In genomic region chr18:60413944-60414547, GRCh38 we compare ENCODE assay signal across 8 cellular contexts. TPM values are rescaled to one million over a fixed set of nuclear protein-coding genes. Genes with fewer than 3 reads are reported as not detected.
DNase-seq lines count a peak whose midpoint lies in the region; ATAC-seq, FAIRE-seq and TF ChIP-seq lines count a peak whose summit lies in the region.

No MANE protein-coding gene starts in this region.

- in situ Hi-C loops in Panc1 (cut with HindIII; ENCODE audit: low pct_unique_long_range_greater_than_20kb, low sequenced_read_pairs) = no loop called here

- H2AFZ ChIP-seq in keratinocyte (ENCODE audit: control insufficient read depth, low read length) = no peak overlapping the region

- TF ChIP-seq POLR2A in GM18505 (IDR thresholded peaks at IDR 0.05; ENCODE audit: borderline replicate concordance, extremely low read depth, insufficient read depth, insufficient read length) = no peak

- no peak overlapping the region for H3K9ac ChIP-seq in keratinocyte (ENCODE audit: control insufficient read depth, extremely low read depth, insufficient read depth, low read length)

- no peaks in the 10 kb centered on the region for H3K27me3 ChIP-seq in Panc1 (ENCODE audit: control insufficient read depth, insufficient read depth, low read length)
- H3K27me3 ChIP-seq in keratinocyte (ENCODE audit: control insufficient read depth, extremely low read depth, insufficient read depth, low read length) = no peaks in the 10 kb centered on the region

- no peaks in the 10 kb centered on the region for H3K9me1 ChIP-seq in keratinocyte (ENCODE audit: control insufficient read depth, extremely low read depth, insufficient read depth, low read length)

- no peak overlapping the region for H3K4me3 ChIP-seq in Panc1 (ENCODE audit: low read depth in 2 of 2, low read length in 2 of 2)
- H3K4me3 ChIP-seq in keratinocyte (ENCODE audit: control insufficient read depth in 2 of 3, extremely low read depth in 1 of 3, insufficient read depth in 2 of 3, low read depth in 1 of 3, low read length in 3 of 3) = no peak overlapping the region

- H3K4me2 ChIP-seq in keratinocyte (ENCODE audit: control insufficient read depth, extremely low read depth, insufficient read depth, low read depth, low read length) = no peak overlapping the region

- no peak for FAIRE-seq in keratinocyte (lab: Jason Lieb, UNC)

- intact Hi-C loops in Panc1 (cut with micrococcal nuclease; ENCODE audit: unreplicated experiment) = loop anchor here (5.0 kb wide), 1 partner anchor 417 kb away; no protein-coding TSS in a partner anchor

- TF ChIP-seq CTCF in Panc1 (IDR thresholded peaks at IDR 0.05) (peak; percentile 61), keratinocyte (optimal IDR thresholded peaks at IDR 0.05 in 1 of 3, IDR thresholded peaks at IDR 0.05 in 1 of 3, conservative IDR thresholded peaks at IDR 0.05 in 1 of 3; ENCODE audit: extremely low read depth in 1 of 3, insufficient read depth in 2 of 3, low read length in 3 of 3) (peak; percentile 45 to 74 (median 65))

- H3K9me3 ChIP-seq in Panc1 (ENCODE audit: control insufficient read depth, insufficient read depth, low read depth, low read length) (no peaks in the 10 kb centered on the region), keratinocyte (ENCODE audit: control insufficient read depth, low read depth, low read length) (no peaks in the 10 kb centered on the region)

- DNase-seq in EH (ENCODE audit: low read depth) = peak; percentile 29
- DNase-seq in Panc1 (ENCODE audit: low read depth, low spot score) = peak; percentile 13
- no peak for DNase-seq in keratinocyte (ENCODE audit: low read depth, low spot score)
- no peak for DNase-seq in NCI-H226

- H3K27ac ChIP-seq in Panc1 (ENCODE audit: low read length) (no peak overlapping the region), keratinocyte (ENCODE audit: control insufficient read depth, insufficient read depth, low read length) (no peak overlapping the region)

- H3K79me2 ChIP-seq in keratinocyte (ENCODE audit: control insufficient read depth, insufficient read depth, low read length) = no peaks in the 10 kb centered on the region

- CTCF ChIA-PET in Panc1 (lab: Charles Lee) = interaction anchor here (0.6 to 1.2 kb wide), 2 partner anchors 426 to 1060 kb away, joined by 3 read pairs; no protein-coding TSS in a partner anchor

- no TSS peak for BruUV-seq in Panc1 (replicated peaks; lab: Mats Ljungman, UMichigan)

- dilution Hi-C loops in keratinocyte (cut with MboI; ENCODE audit: extremely low pct_ligation_motif_present, low sequenced_read_pairs) = no loop called here

- POLR2A ChIA-PET in Panc1 (lab: Charles Lee) = no interaction called here

- no peaks in the 10 kb centered on the region for H4K20me1 ChIP-seq in keratinocyte (ENCODE audit: control insufficient read depth, extremely low read depth, insufficient read depth, low read length)

- no peaks in the 10 kb centered on the region for H3K4me1 ChIP-seq in Panc1 (ENCODE audit: control insufficient read depth, insufficient read depth, low read length)
- no peaks in the 10 kb centered on the region for H3K4me1 ChIP-seq in keratinocyte (ENCODE audit: control insufficient read depth, extremely low read depth, insufficient read depth, low read length)

- peak; percentile 69 for ATAC-seq in GM21576 (IDR thresholded peaks at IDR 0.05; ENCODE audit: unreplicated experiment)
- no peak for ATAC-seq in Panc1
- no peak for ATAC-seq in GM18505 (IDR thresholded peaks at IDR 0.05; ENCODE audit: unreplicated experiment)
- ATAC-seq in GM21423 (IDR thresholded peaks at IDR 0.05; ENCODE audit: unreplicated experiment) = no peak
- no peak for ATAC-seq in GM18870 (IDR thresholded peaks at IDR 0.05; ENCODE audit: unreplicated experiment)

- no peaks in the 10 kb centered on the region for H3K36me3 ChIP-seq in Panc1 (ENCODE audit: control insufficient read depth, insufficient read depth, low read length)
- H3K36me3 ChIP-seq in keratinocyte (ENCODE audit: control insufficient read depth in 2 of 2, extremely low read depth in 1 of 2, insufficient read depth in 2 of 2, low read length in 2 of 2) = no peaks in the 10 kb centered on the region

RNA-seq across cellular contexts. Expression of gene MC4R, which starts 41.5 kb away (rescaled TPM):
- total RNA-seq in Panc1 (2021; ENCODE audit: unreplicated experiment) = not detected
- polyA plus RNA-seq in Panc1 (2012; ENCODE audit: insufficient read length) = not detected
- polyA plus RNA-seq in keratinocyte = 0.03 TPM in 1 of 3 replicates, not detected in the others
- polyA plus RNA-seq in keratinocyte (2011; ENCODE audit: low read depth) = not detected
- not detected in 2 replicates for polyA plus RNA-seq in keratinocyte (2011; cell fraction: cytosol; rRNA removed)
- not detected in 2 replicates for polyA plus RNA-seq in keratinocyte (2011; cell fraction: nucleus; rRNA removed)
- not detected in 2 replicates for polyA plus RNA-seq in keratinocyte (2012; ENCODE audit: low replicate concordance)
- polyA minus RNA-seq in keratinocyte = not detected in 3 replicates
- not detected for polyA minus RNA-seq in keratinocyte (2011; cell fraction: cytosol; rRNA and poly(A)+ RNA removed)
- not detected in 2 replicates for polyA minus RNA-seq in keratinocyte (2011; cell fraction: nucleus; rRNA and poly(A)+ RNA removed)

Comparison
In these comparisons a context has a peak if more than half of its experiments do, and no peak if none do; other contexts are left out.
1. DNase-seq: peak in EH (single experiment) and Panc1 (single experiment); none in keratinocyte (single experiment) and NCI-H226 (single experiment).